In genomic region chr12:91109148-91109564, GRCh38 we compare ENCODE assay signal across 9 cellular contexts. TPM values are rescaled to one million over a fixed set of nuclear protein-coding genes. Genes with fewer than 3 reads are reported as not detected.
DNase-seq lines count a peak whose midpoint lies in the region; ATAC-seq and TF ChIP-seq lines count a peak whose summit lies in the region.
"Had no signal": no experiment of that assay in that cellular context is flagged by ENCODE, and none has a peak within 500 bp of the region (broad histone marks: within the 10 kb centered on the region; RNA-seq: fewer than 3 reads in every experiment).

No MANE protein-coding gene starts in this region.

- H2AFZ ChIP-seq in mammary epithelial cell (ENCODE audit: low read depth, low read length): no peak overlapping the region

- peak; percentile 76 for ATAC-seq in GM21367 (IDR thresholded peaks at IDR 0.05; ENCODE audit: unreplicated experiment)
- peak; percentile 80 for ATAC-seq in left lobe of liver

- BruUV-seq in mammary epithelial cell (replicated peaks; lab: Mats Ljungman, UMichigan): no TSS peak

- H3K79me2 ChIP-seq in mammary epithelial cell (ENCODE audit: insufficient read depth, low read length): no peaks in the 10 kb centered on the region

- in situ Hi-C loops in mammary epithelial cell (cut with MboI; ENCODE audit: low sequenced_read_pairs in 2 of 2): loop anchor here (10.0 kb wide), 1 partner anchor 124 kb away; no protein-coding TSS in a partner anchor

- DNase-seq in ELF-1 (ENCODE audit: low read depth, low spot score) (peak; percentile 92), HS-27A (ENCODE audit: low read depth) (peak; percentile 60), RPMI8226 (peak; percentile 59), mammary epithelial cell (peak; percentile 47), left lobe of liver (ENCODE audit: low spot score) (peak; percentile 50), cortex of kidney (lab: John Stamatoyannopoulos, UW) (no peak)
- peak; percentile 8 to 27 for DNase-seq in stimulated activated CD8-positive, alpha-beta memory T cell treated with anti-CD3 and anti-CD28 coated beads, Interleukin-15, amount 100 ng/mL, for 48 hours (ENCODE audit: low read depth in 2 of 2)

- TF ChIP-seq CTCF in mammary epithelial cell (conservative IDR thresholded peaks at IDR 0.05 in 1 of 2, IDR thresholded peaks at IDR 0.05 in 1 of 2; ENCODE audit: extremely low read depth in 1 of 2, insufficient read depth in 1 of 2, low read depth in 1 of 2, low read length in 2 of 2): peak; percentile 72 to 79

- H3K4me3 ChIP-seq in mammary epithelial cell (replicated peaks in 1 of 3; ENCODE audit: insufficient read depth in 1 of 3, low read depth in 2 of 3, low read length in 3 of 3): no peak overlapping the region

- CTCF ChIA-PET in mammary epithelial cell (lab: Charles Lee; ENCODE audit: low non-redundant PET): interaction anchor here (0.5 to 1.4 kb wide), 6 partner anchors 11 to 314 kb away, joined by 3 to 17 read pairs (median 4); no protein-coding TSS in a partner anchor

- no peaks in the 10 kb centered on the region for H3K27me3 ChIP-seq in mammary epithelial cell (ENCODE audit: insufficient read depth, low read length)

- no peak overlapping the region for H3K27ac ChIP-seq in mammary epithelial cell (ENCODE audit: insufficient read depth, low read depth, low read length)

- WGBS in mammary epithelial cell (ENCODE audit: low coverage, missing lambda C conversion rate): 24% methylated on average over 7 of the region's 7 CpGs

- intact Hi-C loops in mammary epithelial cell (cut with micrococcal nuclease): loop anchor here (1.0 kb wide), 2 partner anchors 131 to 246 kb away; no protein-coding TSS in a partner anchor

- H3K36me3 ChIP-seq in mammary epithelial cell (ENCODE audit: insufficient read depth, low read length): no peaks in the 10 kb centered on the region

- no peaks in the 10 kb centered on the region for H3K9me3 ChIP-seq in mammary epithelial cell (replicated peaks; ENCODE audit: insufficient read depth, low read length)

- H3K4me2 ChIP-seq in mammary epithelial cell (ENCODE audit: insufficient read depth, low read depth, low read length): no peak overlapping the region

- H3K9ac ChIP-seq in mammary epithelial cell (ENCODE audit: insufficient read depth, low read length): no peak overlapping the region

- no peaks in the 10 kb centered on the region for H4K20me1 ChIP-seq in mammary epithelial cell (ENCODE audit: insufficient read depth, low read length)

- dilution Hi-C loops in mammary epithelial cell (cut with HindIII; ENCODE audit: low sequenced_read_pairs): no loop called here

- no peaks in the 10 kb centered on the region for H3K4me1 ChIP-seq in mammary epithelial cell (ENCODE audit: insufficient read depth, low read length)

RNA-seq across cellular contexts. Expression of gene LUM, which starts 2.1 kb away (rescaled TPM):
- total RNA-seq in mammary epithelial cell (1 to 10 TPM in 1 of 2 donors, not detected in 1; 1.5 TPM), left lobe of liver (4.9 TPM)
- polyA plus RNA-seq in mammary epithelial cell: not detected
- polyA minus RNA-seq in mammary epithelial cell: not detected

RNA-seq across cellular contexts. Expression of gene KERA, which starts 51.3 kb away (rescaled TPM):
- total RNA-seq in mammary epithelial cell: not detected
- not detected for polyA plus RNA-seq in mammary epithelial cell
- polyA minus RNA-seq in mammary epithelial cell: not detected
- not detected for total RNA-seq in left lobe of liver
- total RNA-seq: subcutaneous adipose tissue had no signal
